In the genomic region with DNA sequence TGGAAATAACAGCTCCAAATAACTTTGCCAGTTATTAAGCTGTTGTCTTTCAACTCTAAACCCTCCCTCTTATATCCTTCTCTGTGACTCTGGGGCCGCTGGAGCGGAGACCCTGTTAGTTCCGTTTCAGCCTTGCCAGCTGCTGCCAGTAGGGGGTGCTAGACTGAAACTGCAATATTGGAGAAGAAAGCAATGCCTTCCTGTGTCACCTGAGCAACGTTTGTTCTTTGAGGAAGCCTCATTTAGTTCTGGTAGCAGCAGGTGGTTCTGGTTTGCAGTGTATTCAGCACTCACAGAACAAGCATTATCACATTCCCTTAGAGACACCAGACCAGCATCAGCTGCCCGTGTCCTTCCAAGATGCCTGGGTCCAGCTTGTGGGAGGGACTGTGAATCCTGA, we compare ENCODE assay signal across 9 cellular contexts. TPM values are rescaled to one million over a fixed set of nuclear protein-coding genes. Genes with fewer than 3 reads are reported as not detected.
DNase-seq lines count a peak whose midpoint lies in the region; ATAC-seq, FAIRE-seq and TF ChIP-seq lines count a peak whose summit lies in the region.
"Had no signal": no experiment of that assay in that cellular context is flagged by ENCODE, and none has a peak within 500 bp of the region (broad histone marks: within the 10 kb centered on the region; RNA-seq: fewer than 3 reads in every experiment).

No MANE protein-coding gene starts in this region.

- H3K9me3 ChIP-seq in kidney (ENCODE audit: control insufficient read depth in 1 of 2, low read length in 2 of 2): no peaks in the 10 kb centered on the region

- no peaks in the 10 kb centered on the region for H3K4me1 ChIP-seq in kidney (ENCODE audit: control insufficient read depth in 1 of 2, insufficient read depth in 1 of 2, low read depth in 1 of 2, low read length in 2 of 2)

- TF ChIP-seq CTCF in GM20000 (IDR thresholded peaks at IDR 0.05; ENCODE audit: extremely low read depth, missing control alignments): peak; percentile 52
- TF ChIP-seq CTCF in kidney (IDR thresholded peaks at IDR 0.05; ENCODE audit: borderline replicate concordance, extremely low read depth, insufficient read depth): peak; percentile 71

- no peak overlapping the region for H3K9ac ChIP-seq in kidney (ENCODE audit: low read length in 2 of 2)

- in situ Hi-C loops in SK-MEL-5 (cut with HindIII; ENCODE audit: low pct_unique_long_range_greater_than_20kb, low sequenced_read_pairs): no loop called here

- ATAC-seq in HG03457 (IDR thresholded peaks at IDR 0.05; ENCODE audit: unreplicated experiment) (no peak), GM21619 (IDR thresholded peaks at IDR 0.05; ENCODE audit: unreplicated experiment) (no peak)
- ATAC-seq in activated CD4-positive, CD25-positive, alpha-beta regulatory T cell treated with anti-CD3 and anti-CD28 coated beads, Interleukin-2, amount 50 U/mL, for 24 hours: no peak
- ATAC-seq: activated CD8-positive, alpha-beta memory T cell treated with anti-CD3 and anti-CD28 coated beads, Interleukin-2, amount 10 ng/mL, durations not matched to agents 7 days and 5 days had no signal

- H3K4me3 ChIP-seq in kidney (ENCODE audit: low read length in 2 of 2): no peak overlapping the region

- no peaks in the 10 kb centered on the region for H3K36me3 ChIP-seq in kidney (ENCODE audit: control insufficient read depth in 1 of 2, insufficient read depth in 2 of 2, low read length in 2 of 2)

- FAIRE-seq in kidney (lab: Jason Lieb, UNC): no peak

- peak; percentile 32 for DNase-seq in COLO668 (lab: John Stamatoyannopoulos, UW; ENCODE audit: unreplicated experiment)
- DNase-seq in GM20000 (ENCODE audit: low spot score): peak; percentile 27
- DNase-seq in SK-MEL-5 (ENCODE audit: low read depth, low spot score): peak; percentile 43
- DNase-seq in kidney: no peak
- DNase-seq in cortex of kidney (lab: John Stamatoyannopoulos, UW): no peak
- DNase-seq: activated CD8-positive, alpha-beta memory T cell treated with anti-CD3 and anti-CD28 coated beads, Interleukin-2, amount 10 ng/mL, durations not matched to agents 7 days and 5 days had no signal

- intact Hi-C loops in kidney (cut with DNase I): no loop called here

- H3K27ac ChIP-seq in kidney (ENCODE audit: low read depth in 2 of 2, low read length in 2 of 2): no peak overlapping the region

RNA-seq across cellular contexts. Expression of gene JAG1, which starts 22.9 kb away (rescaled TPM):
- total RNA-seq in SK-MEL-5 (2014; rRNA removed; shearing (Covaris generic)): 89.6 and 94.1 TPM in 2 replicates
- polyA plus RNA-seq in SK-MEL-5 (2015; cell fraction: cytosol; rRNA removed): 67.9 and 86.6 TPM in 2 replicates
- polyA plus RNA-seq in SK-MEL-5 (2015; cell fraction: nucleus; rRNA removed): 157 and 196 TPM in 2 replicates
- 132 TPM for total RNA-seq in kidney
- polyA plus RNA-seq in kidney (ENCODE audit: insufficient read depth, low read depth, low replicate concordance): 18.0 TPM

Comparison
In these comparisons a context has a peak if more than half of its experiments do, and no peak if none do; other contexts are left out.
1. DNase-seq: peak in COLO668 (single experiment), GM20000 (single experiment) and SK-MEL-5 (single experiment); none in kidney (single experiment) and cortex of kidney (single experiment).